Comparison of ENCODE assay signal across 1 cellular context in genomic region chr3:126984391-126985142, GRCh38.
A peak's percentile ranks its signal among the peaks of the same experiment; 100 is the strongest.
TF ChIP-seq lines count a peak whose summit lies in the region.

No MANE protein-coding gene starts in this region.

TF ChIP-seq in H1, 55 proteins besides CTCF, POLR2A, EP300 and RAD21:
- TF ChIP-seq SIN3A (conservative IDR thresholded peaks at IDR 0.05 in 1 of 2, IDR thresholded peaks at IDR 0.05 in 1 of 2; ENCODE audit: low read depth in 1 of 2, low read length in 2 of 2) (0 out of 4 replicates have a peak, but pooled peaks of 1 of the 2 experiments have one; percentile 2), TAF1 (IDR thresholded peaks at IDR 0.05; ENCODE audit: low read depth, low read length) (no peak)
